19 cellular contexts compared by ENCODE assay signal in the genomic region with DNA sequence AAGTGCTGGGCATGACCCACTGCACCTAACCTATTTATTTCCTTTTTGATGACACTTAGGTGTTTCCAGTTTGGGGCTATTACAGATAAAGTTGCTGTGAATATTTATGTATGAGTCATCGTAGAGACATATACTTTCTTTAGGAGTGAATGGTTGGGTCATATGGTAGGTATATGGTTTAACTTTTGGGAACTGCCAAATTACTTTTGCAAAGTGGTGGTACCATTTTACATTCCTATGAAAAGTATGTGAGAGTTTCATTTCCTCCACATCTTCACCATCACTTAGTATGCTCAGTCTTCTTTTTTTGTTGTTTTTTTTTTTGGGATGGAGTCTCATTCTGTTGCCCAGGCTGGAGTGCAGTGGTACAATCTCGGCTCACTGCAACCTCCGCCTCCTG.
"Had no signal": no experiment of that assay in that cellular context is flagged by ENCODE, and none has a peak within 500 bp of the region (broad histone marks: within the 10 kb centered on the region; RNA-seq: fewer than 3 reads in every experiment).

No MANE protein-coding gene starts in this region.

- DNase-seq: activated CD4-positive, alpha-beta T cell treated with anti-CD3 and anti-CD28 coated beads for 1 hour; activated CD4-positive, alpha-beta T cell treated with anti-CD3 and anti-CD28 coated beads, Interleukin-2, amount 10 ng/mL, durations not matched to agents 24 days and 14 days; activated CD4-positive, alpha-beta T cell treated with anti-CD3 and anti-CD28 coated beads, Interleukin-2, amount 50 U/mL, for 48 hours; activated effector memory CD4-positive, alpha-beta T cell treated with Interleukin-2 at 50 U/mL for 16 hours; activated naive CD4-positive, alpha-beta T cell; activated T-cell treated with anti-CD3 and anti-CD28 coated beads for 4 hours; adrenal gland; anterior cingulate cortex; cerebellar nuclear complex; MV-4-11; NCI-H1105; NCI-H1436; NCI-H1694 treated with DMSO at 0.1 percent for 48 hours; NCI-H2081; NCI-H446; NCI-H524; SHP77 treated with DMSO at 0.1 percent for 48 hours had no signal

- H3K36me3 Mint-ChIP-seq: activated naive CD8-positive, alpha-beta T cell had no signal

- H3K27me3 Mint-ChIP-seq: activated CD4-positive, alpha-beta T cell treated with anti-CD3 and anti-CD28 coated beads, Interleukin-2, amount 10 ng/mL, durations not matched to agents 24 days and 14 days; activated naive CD8-positive, alpha-beta T cell had no signal

- H3K9me3 Mint-ChIP-seq: activated CD4-positive, alpha-beta T cell treated with anti-CD3 and anti-CD28 coated beads, Interleukin-2, amount 10 ng/mL, durations not matched to agents 24 days and 14 days; T-helper 1 cell treated with Interleukin-12 subunit alpha and Interleukin-12 subunit beta and Interleukin-4 antibody, amounts not matched to agents 30 μg/mL and 1 μg/mL, for 36 hours had no signal

- H3K4me3 Mint-ChIP-seq: activated CD4-positive, alpha-beta T cell treated with anti-CD3 and anti-CD28 coated beads, Interleukin-2, amount 10 ng/mL, durations not matched to agents 24 days and 14 days; activated naive CD8-positive, alpha-beta T cell; T-helper 1 cell treated with Interleukin-12 subunit alpha and Interleukin-12 subunit beta and Interleukin-4 antibody, amounts not matched to agents 30 μg/mL and 1 μg/mL, for 36 hours had no signal

- H3K27ac Mint-ChIP-seq: activated CD4-positive, alpha-beta T cell treated with anti-CD3 and anti-CD28 coated beads, Interleukin-2, amount 10 ng/mL, durations not matched to agents 24 days and 14 days; activated naive CD8-positive, alpha-beta T cell; T-helper 1 cell treated with Interleukin-12 subunit alpha and Interleukin-12 subunit beta and Interleukin-4 antibody, amounts not matched to agents 30 μg/mL and 1 μg/mL, for 36 hours had no signal
